ENCODE assay signal across 13 cellular contexts in the genomic region with DNA sequence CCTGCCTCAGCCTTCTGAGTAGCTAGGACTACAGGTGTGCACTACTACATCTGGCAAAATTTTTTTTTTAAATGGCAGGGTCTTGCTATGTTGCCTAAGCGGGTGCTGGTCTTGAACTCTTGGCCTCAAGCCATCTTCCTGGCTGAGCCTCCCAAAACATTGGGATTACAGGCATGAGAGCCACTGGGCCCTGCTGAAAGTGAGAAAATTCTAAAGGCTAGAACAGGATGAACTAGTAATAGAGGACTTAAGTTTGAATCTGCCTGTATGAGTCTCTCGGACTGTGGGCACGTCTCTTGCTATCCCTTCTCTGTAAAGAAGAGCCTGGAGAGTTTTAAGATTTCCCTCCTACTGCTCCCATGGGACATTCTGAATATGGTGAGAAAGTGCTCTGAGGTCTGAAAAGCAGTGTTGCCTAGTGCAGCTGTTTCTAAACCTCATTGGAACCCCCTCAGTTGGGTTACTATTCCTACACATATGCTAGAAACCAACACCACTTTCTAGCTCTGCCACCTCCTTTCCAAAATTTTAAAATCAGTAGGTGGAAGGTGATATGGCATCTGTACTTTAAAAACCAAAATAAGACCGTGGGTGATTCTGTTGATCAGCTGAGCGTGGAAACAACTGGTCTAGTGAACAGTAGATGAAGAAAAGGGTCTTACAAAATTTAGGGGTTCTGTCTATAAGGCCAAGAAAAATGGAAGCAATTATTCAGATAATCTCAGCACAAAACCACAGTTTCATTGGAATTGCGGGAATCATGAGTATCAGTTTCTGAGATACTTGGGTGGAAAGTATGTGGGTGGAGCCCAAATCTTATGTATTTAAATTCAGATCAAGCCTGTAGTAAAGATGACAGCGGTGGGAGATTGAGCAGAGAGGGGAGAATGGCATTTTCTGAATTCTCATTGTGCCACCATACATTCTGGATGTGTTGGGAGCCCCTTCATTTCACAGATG.
DNase-seq lines count a peak whose midpoint lies in the region; ATAC-seq, FAIRE-seq and TF ChIP-seq lines count a peak whose summit lies in the region.
"Had no signal": no experiment of that assay in that cellular context is flagged by ENCODE, and none has a peak within 500 bp of the region (broad histone marks: within the 10 kb centered on the region; RNA-seq: fewer than 3 reads in every experiment).

No MANE protein-coding gene starts in this region.

- FAIRE-seq in GM12892 (lab: Jason Lieb, UNC) = peak; percentile 21

- H3K27ac ChIP-seq in neutrophil (peak overlapping the region; percentile 70), suprapubic skin (no peak overlapping the region)
- H3K27ac ChIP-seq: cardiac muscle cell, hepatocyte had no signal

- no peaks in the 10 kb centered on the region for H3K36me3 ChIP-seq in neutrophil
- no peaks in the 10 kb centered on the region for H3K36me3 ChIP-seq in suprapubic skin
- H3K36me3 ChIP-seq: cardiac muscle cell had no signal

- no peaks in the 10 kb centered on the region for H3K9me3 Mint-ChIP-seq in activated CD8-positive, alpha-beta T cell treated with anti-CD3 and anti-CD28 coated beads for 36 hours
- H3K9me3 Mint-ChIP-seq in activated CD8-positive, alpha-beta T cell treated with anti-CD3 and anti-CD28 coated beads, Interleukin-2, amount 10 ng/mL, durations not matched to agents 7 days and 5 days (ENCODE audit: insufficient read depth) = no peaks in the 10 kb centered on the region
- no peaks in the 10 kb centered on the region for H3K9me3 Mint-ChIP-seq in activated T-helper 17 cell treated with anti-CD3 and anti-CD28 coated beads, Interleukin-2, amount 50 U/mL, for 72 hours
- H3K9me3 Mint-ChIP-seq: activated naive CD8-positive, alpha-beta T cell treated with anti-CD3 and anti-CD28 coated beads, Interleukin-2, amount 10 ng/mL, durations not matched to agents 7 days and 5 days had no signal

- no peak overlapping the region for H3K4me3 ChIP-seq in neutrophil (ENCODE audit: low read depth in 1 of 2, low read length in 1 of 2)
- no peak overlapping the region for H3K4me3 ChIP-seq in suprapubic skin
- H3K4me3 ChIP-seq: cardiac muscle cell, hepatocyte, mucosa of descending colon had no signal

- no peak for ATAC-seq in activated CD8-positive, alpha-beta T cell treated with anti-CD3 and anti-CD28 coated beads for 36 hours
- no peak for ATAC-seq in activated CD8-positive, alpha-beta T cell treated with anti-CD3 and anti-CD28 coated beads, Interleukin-2, amount 10 ng/mL, durations not matched to agents 7 days and 5 days
- no peak for ATAC-seq in activated T-helper 17 cell treated with anti-CD3 and anti-CD28 coated beads, Interleukin-2, amount 50 U/mL, for 72 hours (replicated peaks)
- ATAC-seq in HG03196 (IDR thresholded peaks at IDR 0.05; ENCODE audit: unreplicated experiment) = no peak

- TF ChIP-seq POLR2A in GM12892 (IDR thresholded peaks at IDR 0.05; ENCODE audit: low read depth, low read length) (no peak), suprapubic skin (IDR thresholded peaks at IDR 0.05) (no peak)

- CTCF ChIA-PET in activated CD8-positive, alpha-beta T cell treated with anti-CD3 and anti-CD28 coated beads for 36 hours (lab: Charles Lee) = interaction anchor here (0.6 to 5.5 kb wide), 17 partner anchors 8 to 512 kb away, joined by 3 to 44 read pairs (median 4); no protein-coding TSS in a partner anchor
- CTCF ChIA-PET in activated CD8-positive, alpha-beta T cell treated with anti-CD3 and anti-CD28 coated beads, Interleukin-2, amount 10 ng/mL, durations not matched to agents 7 days and 5 days (lab: Charles Lee) = interaction anchor here (0.8 to 13.8 kb wide), 19 partner anchors 15 to 461 kb away, joined by 3 to 338 read pairs (median 5); no protein-coding TSS in a partner anchor

- H3K4me1 ChIP-seq in neutrophil (ENCODE audit: control insufficient read depth in 1 of 2, insufficient read depth in 1 of 2, low read depth in 1 of 2, low read length in 1 of 2) (peaks cover 25 to 42% of the 10 kb centered on the region in 2 experiments), suprapubic skin (no peaks in the 10 kb centered on the region)

- POLR2A ChIA-PET in activated CD8-positive, alpha-beta T cell treated with anti-CD3 and anti-CD28 coated beads for 36 hours (lab: Charles Lee) = interaction anchor here (0.8 to 1.4 kb wide), 4 partner anchors 15 to 325 kb away, joined by 3 to 4 read pairs (median 4); no protein-coding TSS in a partner anchor
- POLR2A ChIA-PET in activated CD8-positive, alpha-beta T cell treated with anti-CD3 and anti-CD28 coated beads, Interleukin-2, amount 10 ng/mL, durations not matched to agents 7 days and 5 days (lab: Charles Lee) = interaction anchor here (0.7 to 1.6 kb wide), 6 partner anchors 15 to 502 kb away, joined by 3 to 6 read pairs (median 4); no protein-coding TSS in a partner anchor

- H3K4me3 Mint-ChIP-seq in activated CD8-positive, alpha-beta T cell treated with anti-CD3 and anti-CD28 coated beads for 36 hours = no peak overlapping the region
- H3K4me3 Mint-ChIP-seq in activated CD8-positive, alpha-beta T cell treated with anti-CD3 and anti-CD28 coated beads, Interleukin-2, amount 10 ng/mL, durations not matched to agents 7 days and 5 days = no peak overlapping the region
- H3K4me3 Mint-ChIP-seq in activated T-helper 17 cell treated with anti-CD3 and anti-CD28 coated beads, Interleukin-2, amount 50 U/mL, for 72 hours = peak overlapping the region; percentile 75
- H3K4me3 Mint-ChIP-seq: activated naive CD8-positive, alpha-beta T cell treated with anti-CD3 and anti-CD28 coated beads, Interleukin-2, amount 10 ng/mL, durations not matched to agents 7 days and 5 days had no signal

- TF ChIP-seq CTCF in activated CD8-positive, alpha-beta T cell treated with anti-CD3 and anti-CD28 coated beads for 36 hours (IDR thresholded peaks at IDR 0.05) = no peak
- TF ChIP-seq CTCF in neutrophil (IDR thresholded peaks at IDR 0.05) (no peak), suprapubic skin (IDR thresholded peaks at IDR 0.05) (no peak)

- no peak for DNase-seq in activated CD8-positive, alpha-beta T cell treated with anti-CD3 and anti-CD28 coated beads for 36 hours
- no peak for DNase-seq in activated CD8-positive, alpha-beta T cell treated with anti-CD3 and anti-CD28 coated beads, Interleukin-2, amount 10 ng/mL, durations not matched to agents 7 days and 5 days
- no peak for DNase-seq in GM12892 (ENCODE audit: insufficient read length)
- no peak for DNase-seq in suprapubic skin (ENCODE audit: low spot score in 2 of 2)
- no peak for DNase-seq in SKM-1 treated with dmso at 0.1 percent for 144 hours (lab: John Stamatoyannopoulos, UW; ENCODE audit: unreplicated experiment)
- DNase-seq: NCI-H187 treated with DMSO at 0.1 percent for 48 hours had no signal

- peak overlapping the region; percentile 90 for H3K27ac Mint-ChIP-seq in activated CD8-positive, alpha-beta T cell treated with anti-CD3 and anti-CD28 coated beads for 36 hours
- H3K27ac Mint-ChIP-seq in activated CD8-positive, alpha-beta T cell treated with anti-CD3 and anti-CD28 coated beads, Interleukin-2, amount 10 ng/mL, durations not matched to agents 7 days and 5 days = no peak overlapping the region
- peak overlapping the region; percentile 98 for H3K27ac Mint-ChIP-seq in activated T-helper 17 cell treated with anti-CD3 and anti-CD28 coated beads, Interleukin-2, amount 50 U/mL, for 72 hours

- no peaks in the 10 kb centered on the region for H3K27me3 Mint-ChIP-seq in activated CD8-positive, alpha-beta T cell treated with anti-CD3 and anti-CD28 coated beads for 36 hours
- no peaks in the 10 kb centered on the region for H3K27me3 Mint-ChIP-seq in activated CD8-positive, alpha-beta T cell treated with anti-CD3 and anti-CD28 coated beads, Interleukin-2, amount 10 ng/mL, durations not matched to agents 7 days and 5 days (ENCODE audit: low read depth)
- no peaks in the 10 kb centered on the region for H3K27me3 Mint-ChIP-seq in activated T-helper 17 cell treated with anti-CD3 and anti-CD28 coated beads, Interleukin-2, amount 50 U/mL, for 72 hours
- H3K27me3 Mint-ChIP-seq: activated naive CD8-positive, alpha-beta T cell treated with anti-CD3 and anti-CD28 coated beads, Interleukin-2, amount 10 ng/mL, durations not matched to agents 7 days and 5 days had no signal

- no peaks in the 10 kb centered on the region for H3K36me3 Mint-ChIP-seq in activated CD8-positive, alpha-beta T cell treated with anti-CD3 and anti-CD28 coated beads for 36 hours (ENCODE audit: low read depth)
- H3K36me3 Mint-ChIP-seq in activated CD8-positive, alpha-beta T cell treated with anti-CD3 and anti-CD28 coated beads, Interleukin-2, amount 10 ng/mL, durations not matched to agents 7 days and 5 days (ENCODE audit: low read depth) = peaks cover 8% of the 10 kb centered on the region
- peaks cover 14% of the 10 kb centered on the region for H3K36me3 Mint-ChIP-seq in activated T-helper 17 cell treated with anti-CD3 and anti-CD28 coated beads, Interleukin-2, amount 50 U/mL, for 72 hours (ENCODE audit: low read depth)

- H3K9me3 ChIP-seq in neutrophil = no peaks in the 10 kb centered on the region
- no peaks in the 10 kb centered on the region for H3K9me3 ChIP-seq in suprapubic skin
- H3K9me3 ChIP-seq: mucosa of descending colon had no signal

- peaks cover 70% of the 10 kb centered on the region for H3K4me1 Mint-ChIP-seq in activated CD8-positive, alpha-beta T cell treated with anti-CD3 and anti-CD28 coated beads for 36 hours (ENCODE audit: low read depth)
- peaks cover 69% of the 10 kb centered on the region for H3K4me1 Mint-ChIP-seq in activated CD8-positive, alpha-beta T cell treated with anti-CD3 and anti-CD28 coated beads, Interleukin-2, amount 10 ng/mL, durations not matched to agents 7 days and 5 days (ENCODE audit: low read depth)
- peaks cover 47% of the 10 kb centered on the region for H3K4me1 Mint-ChIP-seq in activated T-helper 17 cell treated with anti-CD3 and anti-CD28 coated beads, Interleukin-2, amount 50 U/mL, for 72 hours

- intact Hi-C loops in activated CD8-positive, alpha-beta T cell treated with anti-CD3 and anti-CD28 coated beads for 36 hours (cut with micrococcal nuclease) = loop anchor here (1.0 to 5.0 kb wide), 4 partner anchors 75 to 461 kb away; a partner anchor contains a TSS

- no peaks in the 10 kb centered on the region for H3K27me3 ChIP-seq in neutrophil
- no peaks in the 10 kb centered on the region for H3K27me3 ChIP-seq in suprapubic skin
- H3K27me3 ChIP-seq: cardiac muscle cell, hepatocyte had no signal

- TF ChIP-seq EP300 in suprapubic skin (IDR thresholded peaks at IDR 0.05) = no peak

- WGBS in suprapubic skin = 87% methylated on average over 7 of the region's 7 CpGs
